17 cellular contexts compared by ENCODE assay signal in the genomic region with DNA sequence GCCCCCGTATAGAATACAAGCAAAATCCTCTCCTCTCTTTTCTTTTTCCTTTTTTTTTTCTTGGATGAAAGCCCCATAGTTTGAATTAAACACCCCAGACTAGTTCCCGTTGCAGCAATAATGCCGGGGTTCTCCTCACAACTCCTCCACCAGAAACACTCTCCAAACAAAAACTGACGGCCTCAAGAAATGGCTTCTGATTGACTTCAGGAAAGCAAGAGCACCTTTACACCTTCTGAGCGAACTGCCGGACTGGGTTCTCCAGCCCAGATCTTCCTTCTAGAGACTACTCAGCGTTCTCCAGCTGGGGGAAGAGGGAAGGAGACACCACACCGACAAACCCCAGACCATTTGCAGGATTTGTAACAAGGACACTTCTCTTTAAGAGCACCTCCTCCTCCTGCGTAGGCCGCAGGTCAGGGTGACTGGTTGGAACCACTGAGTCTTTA. TPM values are rescaled to one million over a fixed set of nuclear protein-coding genes. Genes with fewer than 3 reads are reported as not detected.
A peak's percentile ranks its signal among the peaks of the same experiment; 100 is the strongest.
DNase-seq lines count a peak whose midpoint lies in the region; ATAC-seq and TF ChIP-seq lines count a peak whose summit lies in the region.
"Had no signal": no experiment of that assay in that cellular context is flagged by ENCODE, and none has a peak within 500 bp of the region (broad histone marks: within the 10 kb centered on the region; RNA-seq: fewer than 3 reads in every experiment).

No MANE protein-coding gene starts in this region.

- peaks cover 81% of the 10 kb centered on the region for H3K27me3 Mint-ChIP-seq in activated CD8-positive, alpha-beta T cell treated with anti-CD3 and anti-CD28 coated beads, Interleukin-2, amount 10 ng/mL, durations not matched to agents 7 days and 5 days (ENCODE audit: low read depth)
- peaks cover 85% of the 10 kb centered on the region for H3K27me3 Mint-ChIP-seq in activated CD8-positive, alpha-beta T cell treated with anti-CD3 and anti-CD28 coated beads for 36 hours
- peaks cover 95% of the 10 kb centered on the region for H3K27me3 Mint-ChIP-seq in activated naive CD8-positive, alpha-beta T cell treated with anti-CD3 and anti-CD28 coated beads for 36 hours

- POLR2A ChIA-PET in activated CD8-positive, alpha-beta T cell treated with anti-CD3 and anti-CD28 coated beads, Interleukin-2, amount 10 ng/mL, durations not matched to agents 7 days and 5 days (lab: Charles Lee): no interaction called here
- POLR2A ChIA-PET in activated CD8-positive, alpha-beta T cell treated with anti-CD3 and anti-CD28 coated beads for 36 hours (lab: Charles Lee): no interaction called here

- H3K4me1 ChIP-seq in hepatocyte (ENCODE audit: insufficient read depth) (peaks cover 9% of the 10 kb centered on the region), stomach (peaks cover 22 to 59% (median 36%) of the 10 kb centered on the region in 4 donors), body of pancreas (peaks cover 33% of the 10 kb centered on the region)

- intact Hi-C loops in activated CD8-positive, alpha-beta T cell treated with anti-CD3 and anti-CD28 coated beads for 36 hours (cut with micrococcal nuclease): loop anchor here (5.0 kb wide), 1 partner anchor 691 kb away; no protein-coding TSS in a partner anchor
- intact Hi-C loops in stomach (cut with DNase I; ENCODE audit: low total_unique reads) (no loop called here), body of pancreas (cut with DNase I) (no loop called here)

- H3K36me3 Mint-ChIP-seq in activated CD8-positive, alpha-beta T cell treated with anti-CD3 and anti-CD28 coated beads, Interleukin-2, amount 10 ng/mL, durations not matched to agents 7 days and 5 days (ENCODE audit: low read depth): peaks cover 35% of the 10 kb centered on the region
- H3K36me3 Mint-ChIP-seq in activated CD8-positive, alpha-beta T cell treated with anti-CD3 and anti-CD28 coated beads for 36 hours (ENCODE audit: low read depth): peaks cover 11% of the 10 kb centered on the region
- peaks cover 23% of the 10 kb centered on the region for H3K36me3 Mint-ChIP-seq in activated naive CD8-positive, alpha-beta T cell treated with anti-CD3 and anti-CD28 coated beads for 36 hours

- peaks cover 11% of the 10 kb centered on the region for H3K9me3 Mint-ChIP-seq in activated CD8-positive, alpha-beta T cell treated with anti-CD3 and anti-CD28 coated beads, Interleukin-2, amount 10 ng/mL, durations not matched to agents 7 days and 5 days (ENCODE audit: insufficient read depth)
- no peaks in the 10 kb centered on the region for H3K9me3 Mint-ChIP-seq in activated CD8-positive, alpha-beta T cell treated with anti-CD3 and anti-CD28 coated beads for 36 hours
- peaks cover 7% of the 10 kb centered on the region for H3K9me3 Mint-ChIP-seq in activated naive CD8-positive, alpha-beta T cell treated with anti-CD3 and anti-CD28 coated beads for 36 hours

- no peak overlapping the region for H2AFZ ChIP-seq in hepatocyte

- H3K27ac ChIP-seq in hepatocyte: peak overlapping the region; percentile 92
- peak overlapping the region in 3 of 5 donors; percentile 72 to 92 (median 84) for H3K27ac ChIP-seq in stomach
- H3K27ac ChIP-seq in body of pancreas: peak overlapping the region in 1 of 4 donors; percentile 26
- H3K27ac ChIP-seq: dorsolateral prefrontal cortex, SJSA1 had no signal

- H3K4me1 Mint-ChIP-seq in activated CD8-positive, alpha-beta T cell treated with anti-CD3 and anti-CD28 coated beads, Interleukin-2, amount 10 ng/mL, durations not matched to agents 7 days and 5 days (ENCODE audit: low read depth): peaks cover 12% of the 10 kb centered on the region
- H3K4me1 Mint-ChIP-seq in activated CD8-positive, alpha-beta T cell treated with anti-CD3 and anti-CD28 coated beads for 36 hours (ENCODE audit: low read depth): peaks cover 18% of the 10 kb centered on the region
- peaks cover 21% of the 10 kb centered on the region for H3K4me1 Mint-ChIP-seq in activated naive CD8-positive, alpha-beta T cell treated with anti-CD3 and anti-CD28 coated beads for 36 hours

- H3K36me3 ChIP-seq in hepatocyte (replicated peaks; ENCODE audit: insufficient read depth, low read depth) (no peaks in the 10 kb centered on the region), stomach (peaks cover 0 to 37% (median 0%) of the 10 kb centered on the region in 4 donors), body of pancreas (replicated peaks in 1 of 2; ENCODE audit: insufficient read depth in 1 of 2, low read depth in 2 of 2) (no peaks in the 10 kb centered on the region)
- H3K36me3 ChIP-seq: SJSA1 had no signal

- H3K27me3 ChIP-seq in hepatocyte: peaks cover 78% of the 10 kb centered on the region
- H3K27me3 ChIP-seq in stomach: peaks cover 0 to 100% (median 96%) of the 10 kb centered on the region in 3 donors
- peaks cover 0 to 18% of the 10 kb centered on the region in 2 donors for H3K27me3 ChIP-seq in body of pancreas

- H3K79me2 ChIP-seq in hepatocyte: peaks cover 65% of the 10 kb centered on the region

- peak overlapping the region; percentile 41 for H3K4me3 Mint-ChIP-seq in activated CD8-positive, alpha-beta T cell treated with anti-CD3 and anti-CD28 coated beads, Interleukin-2, amount 10 ng/mL, durations not matched to agents 7 days and 5 days
- no peak overlapping the region for H3K4me3 Mint-ChIP-seq in activated CD8-positive, alpha-beta T cell treated with anti-CD3 and anti-CD28 coated beads for 36 hours
- no peak overlapping the region for H3K4me3 Mint-ChIP-seq in activated naive CD8-positive, alpha-beta T cell treated with anti-CD3 and anti-CD28 coated beads for 36 hours
- H3K4me3 Mint-ChIP-seq: activated naive CD4-positive, alpha-beta T cell treated with anti-CD3 and anti-CD28 coated beads, Interleukin-2, amount 50 U/mL, for 24 hours had no signal

- H3K9me3 ChIP-seq in hepatocyte (ENCODE audit: low read depth) (no peaks in the 10 kb centered on the region), stomach (no peaks in the 10 kb centered on the region), body of pancreas (no peaks in the 10 kb centered on the region)

- peak overlapping the region; percentile 63 for H3K27ac Mint-ChIP-seq in activated CD8-positive, alpha-beta T cell treated with anti-CD3 and anti-CD28 coated beads, Interleukin-2, amount 10 ng/mL, durations not matched to agents 7 days and 5 days
- no peak overlapping the region for H3K27ac Mint-ChIP-seq in activated CD8-positive, alpha-beta T cell treated with anti-CD3 and anti-CD28 coated beads for 36 hours
- H3K27ac Mint-ChIP-seq in activated naive CD8-positive, alpha-beta T cell treated with anti-CD3 and anti-CD28 coated beads for 36 hours: peak overlapping the region; percentile 49

- ATAC-seq in activated CD8-positive, alpha-beta T cell treated with anti-CD3 and anti-CD28 coated beads, Interleukin-2, amount 10 ng/mL, durations not matched to agents 7 days and 5 days: no peak
- no peak for ATAC-seq in activated CD8-positive, alpha-beta T cell treated with anti-CD3 and anti-CD28 coated beads for 36 hours
- ATAC-seq in GM21717 (IDR thresholded peaks at IDR 0.05; ENCODE audit: unreplicated experiment) (no peak), body of pancreas (no peak)
- ATAC-seq: GM12878 had no signal

- CTCF ChIA-PET in activated CD8-positive, alpha-beta T cell treated with anti-CD3 and anti-CD28 coated beads, Interleukin-2, amount 10 ng/mL, durations not matched to agents 7 days and 5 days (lab: Charles Lee): no interaction called here
- CTCF ChIA-PET in activated CD8-positive, alpha-beta T cell treated with anti-CD3 and anti-CD28 coated beads for 36 hours (lab: Charles Lee): no interaction called here

- no peaks in the 10 kb centered on the region for H4K20me1 ChIP-seq in hepatocyte (ENCODE audit: insufficient read depth, poor library complexity, severe bottlenecking)

- H3K4me2 ChIP-seq in hepatocyte: peak overlapping the region; percentile 77

- TF ChIP-seq EP300 in stomach (IDR thresholded peaks at IDR 0.05): no peak

- DNase-seq in activated CD8-positive, alpha-beta T cell treated with anti-CD3 and anti-CD28 coated beads, Interleukin-2, amount 10 ng/mL, durations not matched to agents 7 days and 5 days: peak; percentile 3
- DNase-seq in activated CD8-positive, alpha-beta T cell treated with anti-CD3 and anti-CD28 coated beads for 36 hours: no peak
- DNase-seq in activated naive CD8-positive, alpha-beta T cell treated with anti-CD3 and anti-CD28 coated beads for 36 hours: no peak
- DNase-seq in hepatocyte (ENCODE audit: low spot score) (no peak), stomach (no peak), NCI-H446 treated with DMSO at 0.1 percent for 48 hours (lab: John Stamatoyannopoulos, UW) (no peak), body of pancreas (no peak)
- DNase-seq: activated CD4-positive, CD25-positive, alpha-beta regulatory T cell treated with anti-CD3 and anti-CD28 coated beads, Interleukin-2, amount 50 U/mL, for 72 hours; DMS53; dorsolateral prefrontal cortex; head of caudate nucleus; NCI-H1694 treated with DMSO at 0.1 percent for 48 hours; NCI-H69 had no signal

- WGBS in hepatocyte (ENCODE audit: low lambda C conversion rate, missing lambda C conversion rate): 13% methylated on average over 10 of the region's 10 CpGs
- 30 to 43% (median 34%) methylated on average over 10 of the region's 10 CpGs for WGBS in stomach, 5 donors
- WGBS in body of pancreas, 2 donors: 45 to 50% methylated on average over 10 of the region's 10 CpGs

- no peak for TF ChIP-seq CTCF in activated CD8-positive, alpha-beta T cell treated with anti-CD3 and anti-CD28 coated beads for 36 hours (IDR thresholded peaks at IDR 0.05)
- TF ChIP-seq CTCF in hepatocyte (IDR thresholded peaks at IDR 0.05; ENCODE audit: poor library complexity): no peak
- no peak for TF ChIP-seq CTCF in stomach (IDR thresholded peaks at IDR 0.05)
- no peak for TF ChIP-seq CTCF in body of pancreas (IDR thresholded peaks at IDR 0.05)

- H3K9me2 ChIP-seq in hepatocyte (replicated peaks; ENCODE audit: insufficient read depth): no peaks in the 10 kb centered on the region

- H3K4me3 ChIP-seq in hepatocyte (peak overlapping the region; percentile 41), stomach (peak overlapping the region; percentile 49 to 64 (median 60)), body of pancreas (no peak overlapping the region)
- H3K4me3 ChIP-seq: dorsolateral prefrontal cortex, GM12878, SJSA1 had no signal

- TF ChIP-seq POLR2A in stomach (IDR thresholded peaks at IDR 0.05): no peak
- no peak for TF ChIP-seq POLR2A in body of pancreas (IDR thresholded peaks at IDR 0.05)

RNA-seq across cellular contexts. Expression of gene HAND2, which starts 4.0 kb away (rescaled TPM):
- total RNA-seq in activated CD8-positive, alpha-beta T cell treated with anti-CD3 and anti-CD28 coated beads, Interleukin-2, amount 10 ng/mL, durations not matched to agents 7 days and 5 days: not detected
- not detected for total RNA-seq in activated CD8-positive, alpha-beta T cell treated with anti-CD3 and anti-CD28 coated beads for 36 hours
- total RNA-seq in activated naive CD8-positive, alpha-beta T cell treated with anti-CD3 and anti-CD28 coated beads for 36 hours: not detected
- 67.9 and 69.7 TPM in 2 replicates for total RNA-seq in hepatocyte
- 141 and 152 TPM in 2 replicates for polyA plus RNA-seq in hepatocyte
- total RNA-seq in stomach: 100 to 1,000 TPM in 1 of 5 donors, 10 to 100 TPM in 4; 16.3 to 234 (median 23.3) TPM
- 10 to 100 TPM in 1 of 3 donors, 1 to 10 TPM in 2; 1.9 to 11.6 (median 4.0) TPM for polyA plus RNA-seq in stomach
- total RNA-seq in body of pancreas: 10 to 100 TPM in 1 of 2 donors, 1 to 10 TPM in 1; 7.3 to 11.4 TPM
- total RNA-seq: GM12878, SJSA1 had no signal

Comparison
In these comparisons a context has a peak if more than half of its experiments do, and no peak if none do; other contexts are left out.
1. H3K4me3 ChIP-seq: peak in hepatocyte (single experiment) and stomach (4 of 4); none in body of pancreas (0 of 2).
2. RNA of gene HAND2, which starts 4.0 kb away (total RNA-seq): 67.9 to 69.7 TPM in hepatocyte, 16.3 to 234 TPM in stomach and 7.3 to 11.4 TPM in body of pancreas; not detected in activated CD8-positive, alpha-beta T cell treated with anti-CD3 and anti-CD28 coated beads, Interleukin-2, amount 10 ng/mL, durations not matched to agents 7 days and 5 days, not detected in activated CD8-positive, alpha-beta T cell treated with anti-CD3 and anti-CD28 coated beads for 36 hours and not detected in activated naive CD8-positive, alpha-beta T cell treated with anti-CD3 and anti-CD28 coated beads for 36 hours; every median in the first group is over 4 times any median in the second.